Comparison of ENCODE assay signal across 10 cellular contexts in genomic region chr17:65013613-65014391, GRCh38. TPM values are rescaled to one million over a fixed set of nuclear protein-coding genes. Genes with fewer than 3 reads are reported as not detected.
DNase-seq lines count a peak whose midpoint lies in the region; FAIRE-seq and TF ChIP-seq lines count a peak whose summit lies in the region.
"Had no signal": no experiment of that assay in that cellular context is flagged by ENCODE, and none has a peak within 500 bp of the region (broad histone marks: within the 10 kb centered on the region; RNA-seq: fewer than 3 reads in every experiment).

No MANE protein-coding gene starts in this region.

- no peaks in the 10 kb centered on the region for H3K27me3 ChIP-seq in CD8-positive, alpha-beta memory T cell (ENCODE audit: insufficient read depth, low read length, poor library complexity, severe bottlenecking)
- H3K27me3 ChIP-seq in adrenal gland, result no peaks in the 10 kb centered on the region
- H3K27me3 ChIP-seq in mucosa of rectum (ENCODE audit: control insufficient read depth in 2 of 2, insufficient read depth in 2 of 2, low read length in 2 of 2), result no peaks in the 10 kb centered on the region
- H3K27me3 ChIP-seq: body of pancreas had no signal

- peak in 4 of 5 donors; percentile 15 to 63 (median 32) for DNase-seq in CD8-positive, alpha-beta memory T cell
- DNase-seq in HTR-8/SVneo (ENCODE audit: insufficient read length, low spot score) (peak; percentile 41), adrenal gland (peak in 6 of 7 donors; percentile 61 to 73 (median 64)), NCI-H82 treated with DMSO at 0.1 percent for 48 hours (lab: John Stamatoyannopoulos, UW; ENCODE audit: unreplicated experiment) (no peak), NCI-H1436 treated with DMSO at 0.1 percent for 48 hours (lab: John Stamatoyannopoulos, UW) (no peak), NCI-H1105 (lab: John Stamatoyannopoulos, UW) (no peak), NCI-H1930 (lab: John Stamatoyannopoulos, UW) (no peak)

- TF ChIP-seq POLR2A in adrenal gland (IDR thresholded peaks at IDR 0.05), result no peak

- no peak overlapping the region for H3K27ac ChIP-seq in CD8-positive, alpha-beta memory T cell (ENCODE audit: low read depth, low read length)
- H3K27ac ChIP-seq in adrenal gland, result peak overlapping the region; percentile 32 to 81 (median 63)
- peak overlapping the region; percentile 18 to 35 for H3K27ac ChIP-seq in mucosa of rectum (ENCODE audit: low read depth in 2 of 2, low read length in 2 of 2)
- H3K27ac ChIP-seq: body of pancreas had no signal

- no peak for TF ChIP-seq CTCF in adrenal gland (IDR thresholded peaks at IDR 0.05)

- H3K36me3 ChIP-seq in CD8-positive, alpha-beta memory T cell (ENCODE audit: insufficient read depth, low read length), result peaks cover 33% of the 10 kb centered on the region
- H3K36me3 ChIP-seq in adrenal gland (replicated peaks in 1 of 2) (no peaks in the 10 kb centered on the region), mucosa of rectum (ENCODE audit: control insufficient read depth in 2 of 2, insufficient read depth in 2 of 2, low read length in 2 of 2) (peaks cover 17 to 21% of the 10 kb centered on the region in 2 donors)

- H3K9ac ChIP-seq in mucosa of rectum (ENCODE audit: low read depth in 1 of 2, low read length in 2 of 2), result no peak overlapping the region

- H3K4me3 Mint-ChIP-seq in CD8-positive, alpha-beta memory T cell, result peak overlapping the region in 4 of 7 donors; percentile 5 to 46 (median 26)

- intact Hi-C loops in adrenal gland (cut with DNase I), result no loop called here

- CTCF ChIA-PET in CD8-positive, alpha-beta memory T cell (lab: Charles Lee), result interaction anchor here (1.5 kb wide), 1 partner anchor 95 kb away, joined by 4 read pairs; the partner anchor contains the start of gene LRRC37A3

- no peaks in the 10 kb centered on the region for H3K27me3 Mint-ChIP-seq in CD8-positive, alpha-beta memory T cell

- peak overlapping the region; percentile 18 to 89 (median 74) for H3K27ac Mint-ChIP-seq in CD8-positive, alpha-beta memory T cell

- whole genome bisulfite sequencing in adrenal gland, 4 donors, result 55 to 63% (median 62%) methylated on average over 10 of the region's 10 CpGs

- no peaks in the 10 kb centered on the region for H3K9me3 ChIP-seq in CD8-positive, alpha-beta memory T cell (ENCODE audit: low read length)
- H3K9me3 ChIP-seq in adrenal gland (replicated peaks in 1 of 3), result no peaks in the 10 kb centered on the region
- H3K9me3 ChIP-seq in mucosa of rectum (ENCODE audit: control insufficient read depth in 2 of 2, low read length in 2 of 2), result no peaks in the 10 kb centered on the region
- H3K9me3 ChIP-seq: body of pancreas had no signal

- H3K9me3 Mint-ChIP-seq in CD8-positive, alpha-beta memory T cell, result no peaks in the 10 kb centered on the region

- peaks cover 0 to 77% (median 16%) of the 10 kb centered on the region in 3 donors for H3K36me3 Mint-ChIP-seq in CD8-positive, alpha-beta memory T cell

- peaks cover 17% of the 10 kb centered on the region for H3K4me1 ChIP-seq in CD8-positive, alpha-beta memory T cell (ENCODE audit: insufficient read depth, low read length)
- H3K4me1 ChIP-seq in adrenal gland (replicated peaks in 1 of 2) (peaks cover 31 to 90% of the 10 kb centered on the region in 2 donors), mucosa of rectum (ENCODE audit: control insufficient read depth in 2 of 2, insufficient read depth in 2 of 2, low read length in 2 of 2) (peaks cover 2 to 3% of the 10 kb centered on the region in 2 donors)

- POLR2A ChIA-PET in CD8-positive, alpha-beta memory T cell (lab: Charles Lee), result no interaction called here

- peaks cover 68 to 92% (median 90%) of the 10 kb centered on the region in 3 donors for H3K4me1 Mint-ChIP-seq in CD8-positive, alpha-beta memory T cell

- no peak for FAIRE-seq in HTR-8/SVneo (lab: Jason Lieb, UNC)
- FAIRE-seq: H1 had no signal

- H3K4me3 ChIP-seq in CD8-positive, alpha-beta memory T cell (ENCODE audit: low read length), result no peak overlapping the region
- H3K4me3 ChIP-seq in adrenal gland (no peak overlapping the region), mucosa of rectum (ENCODE audit: low read length in 2 of 2) (no peak overlapping the region)
- H3K4me3 ChIP-seq: body of pancreas had no signal

RNA-seq across cellular contexts. Expression of gene GNA13, which starts 42.7 kb away (rescaled TPM):
- total RNA-seq in CD8-positive, alpha-beta memory T cell, result 10 to 100 TPM; 59.0 to 60.1 TPM
- polyA plus RNA-seq in CD8-positive, alpha-beta memory T cell, result 48.2 TPM
- total RNA-seq in adrenal gland, result 100 to 1,000 TPM in 1 of 8 donors, 10 to 100 TPM in 7; 38.7 to 102 (median 75.6) TPM
- 10 to 100 TPM; 12.0 to 42.2 (median 16.9) TPM for polyA plus RNA-seq in adrenal gland

Comparison
In these comparisons a context has a peak if more than half of its experiments do, and no peak if none do; other contexts are left out.
1. DNase-seq: peak in CD8-positive, alpha-beta memory T cell (4 of 5), HTR-8/SVneo (single experiment) and adrenal gland (6 of 7); none in NCI-H82 treated with DMSO at 0.1 percent for 48 hours (single experiment), NCI-H1436 treated with DMSO at 0.1 percent for 48 hours (single experiment), NCI-H1105 (single experiment) and NCI-H1930 (0 of 2).